In the genomic region with DNA sequence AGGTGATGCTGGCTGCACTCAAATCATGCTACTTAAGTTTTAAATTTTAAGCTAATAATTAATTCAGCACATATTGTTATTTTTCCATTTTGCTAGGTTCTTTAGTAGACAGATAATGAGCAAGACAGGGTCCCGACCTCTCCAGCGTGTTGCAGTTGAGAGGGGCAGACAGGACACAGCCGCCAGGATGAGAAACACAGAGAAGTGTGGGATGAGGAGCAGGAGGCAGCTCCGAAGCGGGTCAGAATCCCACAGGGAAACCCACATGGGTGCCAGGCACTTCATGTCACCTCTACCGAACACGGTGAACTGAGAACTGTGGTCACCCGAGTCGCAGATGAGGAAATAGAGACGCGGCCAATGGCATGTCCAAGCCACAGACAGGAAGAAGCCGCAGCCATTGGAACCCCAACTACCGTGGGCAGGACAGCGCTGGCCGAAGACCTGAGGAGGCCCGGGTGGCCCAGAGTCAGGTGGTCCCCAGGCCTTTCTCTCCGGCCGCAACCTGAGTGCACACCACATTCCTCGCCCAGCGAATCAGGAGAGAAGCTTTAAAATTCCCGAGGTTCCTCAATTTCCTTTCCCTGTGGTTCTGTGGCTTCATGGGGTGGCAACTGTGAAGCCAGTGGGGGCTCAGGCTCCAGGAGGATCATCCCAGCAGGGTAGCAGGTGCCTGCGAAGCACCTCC, we compare ENCODE assay signal across 15 cellular contexts.
DNase-seq lines count a peak whose midpoint lies in the region; ATAC-seq and TF ChIP-seq lines count a peak whose summit lies in the region.
"Had no signal": no experiment of that assay in that cellular context is flagged by ENCODE, and none has a peak within 500 bp of the region (broad histone marks: within the 10 kb centered on the region; RNA-seq: fewer than 3 reads in every experiment).

No MANE protein-coding gene starts in this region.

- DNase-seq in NB4 (ENCODE audit: low read depth) (peak; percentile 52), Peyer's patch (peak in 2 of 3 donors; percentile 22 to 33), left lung (peak; percentile 20 to 49), posterior vena cava (ENCODE audit: low spot score) (peak; percentile 63), DMS79 (lab: John Stamatoyannopoulos, UW) (no peak), RWPE1 (ENCODE audit: low spot score) (no peak)
- DNase-seq: BE2C; CD4-positive, alpha-beta T cell; KBM-7; NCI-H1048; NCI-H2081 treated with DMSO at 0.1 percent for 48 hours; NCI-H2227 treated with DMSO at 0.1 percent for 48 hours; PC-9 had no signal

- H3K27ac ChIP-seq in Peyer's patch (no peak overlapping the region), left lung (no peak overlapping the region), RWPE1 (no peak overlapping the region)
- H3K27ac ChIP-seq: PC-9 had no signal

- H3K27me3 ChIP-seq in Peyer's patch, result no peaks in the 10 kb centered on the region
- H3K27me3 ChIP-seq in left lung, result no peaks in the 10 kb centered on the region
- H3K27me3 ChIP-seq: BE2C had no signal

- H3K36me3 ChIP-seq in Peyer's patch (no peaks in the 10 kb centered on the region), left lung (peaks cover 0 to 6% of the 10 kb centered on the region in 2 donors)
- H3K36me3 ChIP-seq: BE2C had no signal

- POLR2A ChIA-PET in RWPE1 (lab: Yijun Ruan, JAX; ENCODE audit: low non-redundant PET), result no interaction called here

- H3K9me3 ChIP-seq in Peyer's patch (no peaks in the 10 kb centered on the region), left lung (no peaks in the 10 kb centered on the region)
- H3K9me3 ChIP-seq: BE2C had no signal

- no peak for TF ChIP-seq CTCF in NB4 (IDR thresholded peaks at IDR 0.05; ENCODE audit: low read depth, low read length)
- TF ChIP-seq CTCF in Peyer's patch (IDR thresholded peaks at IDR 0.05), result no peak
- no peak for TF ChIP-seq CTCF in left lung (IDR thresholded peaks at IDR 0.05)
- TF ChIP-seq CTCF in RWPE1 (conservative IDR thresholded peaks at IDR 0.05; ENCODE audit: low read depth), result no peak

- no peaks in the 10 kb centered on the region for H3K4me1 ChIP-seq in Peyer's patch
- no peaks in the 10 kb centered on the region for H3K4me1 ChIP-seq in left lung
- H3K4me1 ChIP-seq: BE2C had no signal

- CTCF ChIA-PET in RWPE1 (lab: Yijun Ruan, JAX), result no interaction called here

- ATAC-seq in left lung (no peak), HG02759 (IDR thresholded peaks at IDR 0.05; ENCODE audit: unreplicated experiment) (no peak)
- ATAC-seq: Right ventricle myocardium inferior had no signal

- H3K4me3 ChIP-seq in NB4 (ENCODE audit: low read depth, low read length) (no peak overlapping the region), Peyer's patch (no peak overlapping the region), left lung (no peak overlapping the region)
- H3K4me3 ChIP-seq: PC-9 had no signal

- intact Hi-C loops in left lung (cut with DNase I), result no loop called here
- intact Hi-C loops in posterior vena cava (cut with DNase I), result no loop called here

- no peak for TF ChIP-seq POLR2A in NB4 (IDR thresholded peaks at IDR 0.05; ENCODE audit: extremely low read depth, insufficient read length)
- TF ChIP-seq POLR2A in Peyer's patch (IDR thresholded peaks at IDR 0.05), result no peak

Comparison
In these comparisons a context has a peak if more than half of its experiments do, and no peak if none do; other contexts are left out.
1. DNase-seq: peak in NB4 (single experiment), Peyer's patch (2 of 3), left lung (2 of 2) and posterior vena cava (single experiment); none in DMS79 (single experiment) and RWPE1 (single experiment).